ENCODE assay signal across 1 cellular context in the genomic region with DNA sequence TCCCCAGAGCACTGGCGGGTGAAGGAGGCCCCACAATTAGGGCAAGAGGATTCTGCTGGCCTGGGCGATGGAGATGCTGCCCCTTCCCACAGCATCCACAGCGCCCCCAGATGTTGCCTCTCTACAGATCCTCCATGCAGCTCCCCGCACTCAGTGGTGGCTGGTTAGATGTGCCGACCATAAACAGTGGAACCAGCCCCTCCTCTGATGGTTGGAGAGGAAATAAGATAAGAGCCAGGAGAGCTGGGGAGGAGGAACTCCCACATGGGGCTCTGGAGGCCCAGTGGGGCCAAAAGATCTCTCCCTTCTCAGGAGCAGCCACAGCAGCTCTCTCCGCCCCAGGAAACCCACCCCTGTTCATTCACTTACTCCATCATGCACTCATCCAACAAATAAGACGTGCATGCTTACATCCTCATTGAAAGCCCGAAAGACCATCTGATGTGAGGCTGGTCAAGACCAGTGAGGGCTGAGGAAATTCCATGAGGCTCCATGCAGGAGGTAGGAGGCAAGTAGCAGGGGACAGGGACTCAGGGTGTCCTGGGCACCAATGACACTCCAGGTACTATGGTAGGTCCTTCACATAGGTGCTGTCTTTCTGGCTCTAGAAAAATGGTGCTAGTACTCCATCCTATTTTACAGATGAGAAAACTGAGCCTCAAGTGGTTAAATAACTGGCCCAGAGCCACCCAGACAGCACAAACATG.
A peak's percentile ranks its signal among the peaks of the same experiment; 100 is the strongest.
TF ChIP-seq lines count a peak whose summit lies in the region.

No MANE protein-coding gene starts in this region.

TF ChIP-seq in K562, 482 proteins besides CTCF, POLR2A, EP300 and RAD21 (continued from another document and continues in another):
- TF ChIP-seq, protein P1, sequence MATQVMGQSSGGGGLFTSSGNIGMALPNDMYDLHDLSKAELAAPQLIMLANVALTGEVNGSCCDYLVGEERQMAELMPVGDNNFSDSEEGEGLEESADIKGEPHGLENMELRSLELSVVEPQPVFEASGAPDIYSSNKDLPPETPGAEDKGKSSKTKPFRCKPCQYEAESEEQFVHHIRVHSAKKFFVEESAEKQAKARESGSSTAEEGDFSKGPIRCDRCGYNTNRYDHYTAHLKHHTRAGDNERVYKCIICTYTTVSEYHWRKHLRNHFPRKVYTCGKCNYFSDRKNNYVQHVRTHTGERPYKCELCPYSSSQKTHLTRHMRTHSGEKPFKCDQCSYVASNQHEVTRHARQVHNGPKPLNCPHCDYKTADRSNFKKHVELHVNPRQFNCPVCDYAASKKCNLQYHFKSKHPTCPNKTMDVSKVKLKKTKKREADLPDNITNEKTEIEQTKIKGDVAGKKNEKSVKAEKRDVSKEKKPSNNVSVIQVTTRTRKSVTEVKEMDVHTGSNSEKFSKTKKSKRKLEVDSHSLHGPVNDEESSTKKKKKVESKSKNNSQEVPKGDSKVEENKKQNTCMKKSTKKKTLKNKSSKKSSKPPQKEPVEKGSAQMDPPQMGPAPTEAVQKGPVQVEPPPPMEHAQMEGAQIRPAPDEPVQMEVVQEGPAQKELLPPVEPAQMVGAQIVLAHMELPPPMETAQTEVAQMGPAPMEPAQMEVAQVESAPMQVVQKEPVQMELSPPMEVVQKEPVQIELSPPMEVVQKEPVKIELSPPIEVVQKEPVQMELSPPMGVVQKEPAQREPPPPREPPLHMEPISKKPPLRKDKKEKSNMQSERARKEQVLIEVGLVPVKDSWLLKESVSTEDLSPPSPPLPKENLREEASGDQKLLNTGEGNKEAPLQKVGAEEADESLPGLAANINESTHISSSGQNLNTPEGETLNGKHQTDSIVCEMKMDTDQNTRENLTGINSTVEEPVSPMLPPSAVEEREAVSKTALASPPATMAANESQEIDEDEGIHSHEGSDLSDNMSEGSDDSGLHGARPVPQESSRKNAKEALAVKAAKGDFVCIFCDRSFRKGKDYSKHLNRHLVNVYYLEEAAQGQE (CRISPR knock-in tag; IDR thresholded peaks at IDR 0.05; ENCODE audit: low read depth) = no peak
- TF ChIP-seq ZNF561 (CRISPR knock-in tag; conservative IDR thresholded peaks at IDR 0.05) = no peak
- TF ChIP-seq POLR3A (IDR thresholded peaks at IDR 0.05; ENCODE audit: borderline replicate concordance, extremely low read depth, insufficient read depth, insufficient read length) = no peak
- no peak for TF ChIP-seq ARID3A (IDR thresholded peaks at IDR 0.05; ENCODE audit: borderline replicate concordance, low read depth, low read length)
- TF ChIP-seq ETV1 (tag; conservative IDR thresholded peaks at IDR 0.05; ENCODE audit: low read depth) = 0 out of 2 replicates have a peak, but pooled peaks have one; percentile 65
- TF ChIP-seq, protein P2, sequence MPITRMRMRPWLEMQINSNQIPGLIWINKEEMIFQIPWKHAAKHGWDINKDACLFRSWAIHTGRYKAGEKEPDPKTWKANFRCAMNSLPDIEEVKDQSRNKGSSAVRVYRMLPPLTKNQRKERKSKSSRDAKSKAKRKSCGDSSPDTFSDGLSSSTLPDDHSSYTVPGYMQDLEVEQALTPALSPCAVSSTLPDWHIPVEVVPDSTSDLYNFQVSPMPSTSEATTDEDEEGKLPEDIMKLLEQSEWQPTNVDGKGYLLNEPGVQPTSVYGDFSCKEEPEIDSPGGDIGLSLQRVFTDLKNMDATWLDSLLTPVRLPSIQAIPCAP (CRISPR knock-in tag; IDR thresholded peaks at IDR 0.05; ENCODE audit: borderline replicate concordance) = no peak
- TF ChIP-seq ZNF444 (CRISPR knock-in tag; IDR thresholded peaks at IDR 0.05) = no peak
- TF ChIP-seq TRIM28 (IDR thresholded peaks at IDR 0.05) = no peak
- TF ChIP-seq, protein P3, sequence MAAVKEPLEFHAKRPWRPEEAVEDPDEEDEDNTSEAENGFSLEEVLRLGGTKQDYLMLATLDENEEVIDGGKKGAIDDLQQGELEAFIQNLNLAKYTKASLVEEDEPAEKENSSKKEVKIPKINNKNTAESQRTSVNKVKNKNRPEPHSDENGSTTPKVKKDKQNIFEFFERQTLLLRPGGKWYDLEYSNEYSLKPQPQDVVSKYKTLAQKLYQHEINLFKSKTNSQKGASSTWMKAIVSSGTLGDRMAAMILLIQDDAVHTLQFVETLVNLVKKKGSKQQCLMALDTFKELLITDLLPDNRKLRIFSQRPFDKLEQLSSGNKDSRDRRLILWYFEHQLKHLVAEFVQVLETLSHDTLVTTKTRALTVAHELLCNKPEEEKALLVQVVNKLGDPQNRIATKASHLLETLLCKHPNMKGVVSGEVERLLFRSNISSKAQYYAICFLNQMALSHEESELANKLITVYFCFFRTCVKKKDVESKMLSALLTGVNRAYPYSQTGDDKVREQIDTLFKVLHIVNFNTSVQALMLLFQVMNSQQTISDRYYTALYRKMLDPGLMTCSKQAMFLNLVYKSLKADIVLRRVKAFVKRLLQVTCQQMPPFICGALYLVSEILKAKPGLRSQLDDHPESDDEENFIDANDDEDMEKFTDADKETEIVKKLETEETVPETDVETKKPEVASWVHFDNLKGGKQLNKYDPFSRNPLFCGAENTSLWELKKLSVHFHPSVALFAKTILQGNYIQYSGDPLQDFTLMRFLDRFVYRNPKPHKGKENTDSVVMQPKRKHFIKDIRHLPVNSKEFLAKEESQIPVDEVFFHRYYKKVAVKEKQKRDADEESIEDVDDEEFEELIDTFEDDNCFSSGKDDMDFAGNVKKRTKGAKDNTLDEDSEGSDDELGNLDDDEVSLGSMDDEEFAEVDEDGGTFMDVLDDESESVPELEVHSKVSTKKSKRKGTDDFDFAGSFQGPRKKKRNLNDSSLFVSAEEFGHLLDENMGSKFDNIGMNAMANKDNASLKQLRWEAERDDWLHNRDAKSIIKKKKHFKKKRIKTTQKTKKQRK (IDR thresholded peaks at IDR 0.05; ENCODE audit: borderline replicate concordance, low read depth, low read length) = no peak
- no peak for TF ChIP-seq MEF2D (tag; conservative IDR thresholded peaks at IDR 0.05; ENCODE audit: low read depth)
- TF ChIP-seq GTF2F1 (IDR thresholded peaks at IDR 0.05; ENCODE audit: low read depth, low read length) = no peak
- no peak for TF ChIP-seq DLX4 (CRISPR knock-in tag; IDR thresholded peaks at IDR 0.05)
- TF ChIP-seq PYGO2 (tag; IDR thresholded peaks at IDR 0.05) = no peak
- TF ChIP-seq ZNF79 (CRISPR knock-in tag; IDR thresholded peaks at IDR 0.05; ENCODE audit: low read depth) = no peak
- no peak for TF ChIP-seq ARID2 (IDR thresholded peaks at IDR 0.05)
- no peak for TF ChIP-seq XRCC3 (IDR thresholded peaks at IDR 0.05)
- no peak for TF ChIP-seq SRSF9 (IDR thresholded peaks at IDR 0.05; ENCODE audit: borderline replicate concordance, low read depth, low read length)
- peak in 1 of 3 experiments; percentile 77 for TF ChIP-seq YY1 (IDR thresholded peaks at IDR 0.05; ENCODE audit: borderline replicate concordance in 1 of 3, control insufficient read depth in 1 of 3, extremely low read depth in 1 of 3, insufficient read depth in 3 of 3, insufficient read length in 1 of 3, insufficient replicate concordance in 2 of 3, low read depth in 1 of 3, low read length in 2 of 3)
- TF ChIP-seq, protein P4, sequence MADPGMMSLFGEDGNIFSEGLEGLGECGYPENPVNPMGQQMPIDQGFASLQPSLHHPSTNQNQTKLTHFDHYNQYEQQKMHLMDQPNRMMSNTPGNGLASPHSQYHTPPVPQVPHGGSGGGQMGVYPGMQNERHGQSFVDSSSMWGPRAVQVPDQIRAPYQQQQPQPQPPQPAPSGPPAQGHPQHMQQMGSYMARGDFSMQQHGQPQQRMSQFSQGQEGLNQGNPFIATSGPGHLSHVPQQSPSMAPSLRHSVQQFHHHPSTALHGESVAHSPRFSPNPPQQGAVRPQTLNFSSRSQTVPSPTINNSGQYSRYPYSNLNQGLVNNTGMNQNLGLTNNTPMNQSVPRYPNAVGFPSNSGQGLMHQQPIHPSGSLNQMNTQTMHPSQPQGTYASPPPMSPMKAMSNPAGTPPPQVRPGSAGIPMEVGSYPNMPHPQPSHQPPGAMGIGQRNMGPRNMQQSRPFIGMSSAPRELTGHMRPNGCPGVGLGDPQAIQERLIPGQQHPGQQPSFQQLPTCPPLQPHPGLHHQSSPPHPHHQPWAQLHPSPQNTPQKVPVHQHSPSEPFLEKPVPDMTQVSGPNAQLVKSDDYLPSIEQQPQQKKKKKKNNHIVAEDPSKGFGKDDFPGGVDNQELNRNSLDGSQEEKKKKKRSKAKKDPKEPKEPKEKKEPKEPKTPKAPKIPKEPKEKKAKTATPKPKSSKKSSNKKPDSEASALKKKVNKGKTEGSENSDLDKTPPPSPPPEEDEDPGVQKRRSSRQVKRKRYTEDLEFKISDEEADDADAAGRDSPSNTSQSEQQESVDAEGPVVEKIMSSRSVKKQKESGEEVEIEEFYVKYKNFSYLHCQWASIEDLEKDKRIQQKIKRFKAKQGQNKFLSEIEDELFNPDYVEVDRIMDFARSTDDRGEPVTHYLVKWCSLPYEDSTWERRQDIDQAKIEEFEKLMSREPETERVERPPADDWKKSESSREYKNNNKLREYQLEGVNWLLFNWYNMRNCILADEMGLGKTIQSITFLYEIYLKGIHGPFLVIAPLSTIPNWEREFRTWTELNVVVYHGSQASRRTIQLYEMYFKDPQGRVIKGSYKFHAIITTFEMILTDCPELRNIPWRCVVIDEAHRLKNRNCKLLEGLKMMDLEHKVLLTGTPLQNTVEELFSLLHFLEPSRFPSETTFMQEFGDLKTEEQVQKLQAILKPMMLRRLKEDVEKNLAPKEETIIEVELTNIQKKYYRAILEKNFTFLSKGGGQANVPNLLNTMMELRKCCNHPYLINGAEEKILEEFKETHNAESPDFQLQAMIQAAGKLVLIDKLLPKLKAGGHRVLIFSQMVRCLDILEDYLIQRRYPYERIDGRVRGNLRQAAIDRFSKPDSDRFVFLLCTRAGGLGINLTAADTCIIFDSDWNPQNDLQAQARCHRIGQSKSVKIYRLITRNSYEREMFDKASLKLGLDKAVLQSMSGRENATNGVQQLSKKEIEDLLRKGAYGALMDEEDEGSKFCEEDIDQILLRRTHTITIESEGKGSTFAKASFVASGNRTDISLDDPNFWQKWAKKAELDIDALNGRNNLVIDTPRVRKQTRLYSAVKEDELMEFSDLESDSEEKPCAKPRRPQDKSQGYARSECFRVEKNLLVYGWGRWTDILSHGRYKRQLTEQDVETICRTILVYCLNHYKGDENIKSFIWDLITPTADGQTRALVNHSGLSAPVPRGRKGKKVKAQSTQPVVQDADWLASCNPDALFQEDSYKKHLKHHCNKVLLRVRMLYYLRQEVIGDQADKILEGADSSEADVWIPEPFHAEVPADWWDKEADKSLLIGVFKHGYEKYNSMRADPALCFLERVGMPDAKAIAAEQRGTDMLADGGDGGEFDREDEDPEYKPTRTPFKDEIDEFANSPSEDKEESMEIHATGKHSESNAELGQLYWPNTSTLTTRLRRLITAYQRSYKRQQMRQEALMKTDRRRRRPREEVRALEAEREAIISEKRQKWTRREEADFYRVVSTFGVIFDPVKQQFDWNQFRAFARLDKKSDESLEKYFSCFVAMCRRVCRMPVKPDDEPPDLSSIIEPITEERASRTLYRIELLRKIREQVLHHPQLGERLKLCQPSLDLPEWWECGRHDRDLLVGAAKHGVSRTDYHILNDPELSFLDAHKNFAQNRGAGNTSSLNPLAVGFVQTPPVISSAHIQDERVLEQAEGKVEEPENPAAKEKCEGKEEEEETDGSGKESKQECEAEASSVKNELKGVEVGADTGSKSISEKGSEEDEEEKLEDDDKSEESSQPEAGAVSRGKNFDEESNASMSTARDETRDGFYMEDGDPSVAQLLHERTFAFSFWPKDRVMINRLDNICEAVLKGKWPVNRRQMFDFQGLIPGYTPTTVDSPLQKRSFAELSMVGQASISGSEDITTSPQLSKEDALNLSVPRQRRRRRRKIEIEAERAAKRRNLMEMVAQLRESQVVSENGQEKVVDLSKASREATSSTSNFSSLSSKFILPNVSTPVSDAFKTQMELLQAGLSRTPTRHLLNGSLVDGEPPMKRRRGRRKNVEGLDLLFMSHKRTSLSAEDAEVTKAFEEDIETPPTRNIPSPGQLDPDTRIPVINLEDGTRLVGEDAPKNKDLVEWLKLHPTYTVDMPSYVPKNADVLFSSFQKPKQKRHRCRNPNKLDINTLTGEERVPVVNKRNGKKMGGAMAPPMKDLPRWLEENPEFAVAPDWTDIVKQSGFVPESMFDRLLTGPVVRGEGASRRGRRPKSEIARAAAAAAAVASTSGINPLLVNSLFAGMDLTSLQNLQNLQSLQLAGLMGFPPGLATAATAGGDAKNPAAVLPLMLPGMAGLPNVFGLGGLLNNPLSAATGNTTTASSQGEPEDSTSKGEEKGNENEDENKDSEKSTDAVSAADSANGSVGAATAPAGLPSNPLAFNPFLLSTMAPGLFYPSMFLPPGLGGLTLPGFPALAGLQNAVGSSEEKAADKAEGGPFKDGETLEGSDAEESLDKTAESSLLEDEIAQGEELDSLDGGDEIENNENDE (IDR thresholded peaks at IDR 0.05; ENCODE audit: low read depth, low read length) = no peak
- TF ChIP-seq HNRNPK (IDR thresholded peaks at IDR 0.05; ENCODE audit: low read depth, low read length, poor library complexity, severe bottlenecking) = no peak
- TF ChIP-seq SMAD4 (CRISPR knock-in tag; conservative IDR thresholded peaks at IDR 0.05) = 0 out of 2 replicates have a peak, but pooled peaks have one; percentile 19
- no peak for TF ChIP-seq ZNF263 (CRISPR knock-in tag; IDR thresholded peaks at IDR 0.05; ENCODE audit: borderline replicate concordance)
- TF ChIP-seq ARID1B (IDR thresholded peaks at IDR 0.05) = peak; percentile 79
- TF ChIP-seq NFRKB (IDR thresholded peaks at IDR 0.05; ENCODE audit: low read depth) = no peak
- peak in 1 of 2 experiments; percentile 90; a peak in 2 of 4 replicates for TF ChIP-seq RCOR1 (IDR thresholded peaks at IDR 0.05; ENCODE audit: borderline replicate concordance in 1 of 2, low read depth in 2 of 2, low read length in 2 of 2)
- no peak for TF ChIP-seq MAFK (IDR thresholded peaks at IDR 0.05; ENCODE audit: low read length)
- no peak for TF ChIP-seq ZBTB9 (CRISPR knock-in tag; IDR thresholded peaks at IDR 0.05)
- TF ChIP-seq MCM5 (IDR thresholded peaks at IDR 0.05; ENCODE audit: low read depth) = no peak
- no peak for TF ChIP-seq NCOA6 (IDR thresholded peaks at IDR 0.05)
- TF ChIP-seq TFAM (CRISPR knock-in tag; conservative IDR thresholded peaks at IDR 0.05) = no peak
